In genomic region chr3:73581134-73581846, GRCh38 we compare ENCODE assay signal across 1 cellular context.
TF ChIP-seq lines count a peak whose summit lies in the region.

No MANE protein-coding gene starts in this region.

TF ChIP-seq in IMR-90, 13 proteins besides CTCF, POLR2A, EP300 and RAD21:
- TF ChIP-seq CEBPB (IDR thresholded peaks at IDR 0.05; ENCODE audit: low read depth, low read length): peak; percentile 72
- TF ChIP-seq CHD1 (IDR thresholded peaks at IDR 0.05; ENCODE audit: low read depth, low read length): no peak
- TF ChIP-seq USF2 (IDR thresholded peaks at IDR 0.05; ENCODE audit: low read depth, low read length): no peak
- no peak for TF ChIP-seq RFX5 (IDR thresholded peaks at IDR 0.05; ENCODE audit: low read depth, low read length)
